In genomic region chr10:119080521-119081259, GRCh38 we compare ENCODE assay signal across 1 cellular context.
A peak's percentile ranks its signal among the peaks of the same experiment; 100 is the strongest.
TF ChIP-seq lines count a peak whose summit lies in the region.

TSS of gene EIF3A (minus strand) at chr10:119080817. CDS start at chr10:119080676, 141 bp downstream.

TF ChIP-seq in H1, 55 proteins besides CTCF, POLR2A, EP300 and RAD21:
- no peak for TF ChIP-seq RFX5 (IDR thresholded peaks at IDR 0.05; ENCODE audit: borderline replicate concordance, low read depth, low read length)
- TF ChIP-seq CEBPB (IDR thresholded peaks at IDR 0.05; ENCODE audit: low read depth, low read length): no peak
- peak; percentile 52 for TF ChIP-seq NRF1 (IDR thresholded peaks at IDR 0.05; ENCODE audit: low read depth, low read length)
- TF ChIP-seq TCF12 (IDR thresholded peaks at IDR 0.05; ENCODE audit: low read depth, low read length): no peak
- TF ChIP-seq POU5F1 (IDR thresholded peaks at IDR 0.05; ENCODE audit: low read depth, low read length): no peak
- TF ChIP-seq ATF3 (IDR thresholded peaks at IDR 0.05; ENCODE audit: insufficient read depth, low read depth, low read length): peak; percentile 60; the same call in 1 of the 2 replicates
- peak; percentile 95 for TF ChIP-seq POLR2AphosphoS5 (IDR thresholded peaks at IDR 0.05; ENCODE audit: low read depth, low read length)
- no peak for TF ChIP-seq SIX5 (IDR thresholded peaks at IDR 0.05; ENCODE audit: low read depth, low read length)
- TF ChIP-seq TAF7 (optimal IDR thresholded peaks at IDR 0.05; ENCODE audit: borderline replicate concordance, low read depth, low read length): peak; percentile 97
- TF ChIP-seq JUND (IDR thresholded peaks at IDR 0.05; ENCODE audit: low read length): no peak
- no peak for TF ChIP-seq RXRA (IDR thresholded peaks at IDR 0.05; ENCODE audit: insufficient read depth, low read depth, low read length)
- peak; percentile 57; the same call in 1 of the 2 replicates for TF ChIP-seq SP1 (IDR thresholded peaks at IDR 0.05; ENCODE audit: low read depth, low read length)
- peak; percentile 97 for TF ChIP-seq PHF8 (conservative IDR thresholded peaks at IDR 0.05; ENCODE audit: low read depth, low read length)
- peak; percentile 79 for TF ChIP-seq E2F6 (IDR thresholded peaks at IDR 0.05)
- TF ChIP-seq SUZ12 (IDR thresholded peaks at IDR 0.05; ENCODE audit: low read length): no peak
- TF ChIP-seq CBX8 (IDR thresholded peaks at IDR 0.05; ENCODE audit: borderline replicate concordance, low read depth, low read length): no peak
- TF ChIP-seq MAX (IDR thresholded peaks at IDR 0.05): peak; percentile 90
- peak; percentile 57; the same call in 1 of the 2 replicates for TF ChIP-seq EGR1 (IDR thresholded peaks at IDR 0.05; ENCODE audit: borderline replicate concordance, low read depth, low read length)
- TF ChIP-seq FOSL1 (IDR thresholded peaks at IDR 0.05; ENCODE audit: insufficient read depth, low read depth, low read length): no peak
- peak; percentile 99 for TF ChIP-seq TAF1 (IDR thresholded peaks at IDR 0.05; ENCODE audit: low read depth, low read length)
- no peak for TF ChIP-seq KDM5A (IDR thresholded peaks at IDR 0.05; ENCODE audit: low read length)
- TF ChIP-seq TBP (IDR thresholded peaks at IDR 0.05; ENCODE audit: low read depth, low read length): peak; percentile 96
- peak in 1 of 2 experiments; percentile 70; a peak in 1 of 4 replicates for TF ChIP-seq SIN3A (conservative IDR thresholded peaks at IDR 0.05 in 1 of 2, IDR thresholded peaks at IDR 0.05 in 1 of 2; ENCODE audit: low read depth in 1 of 2, low read length in 2 of 2)
- TF ChIP-seq SAP30 (IDR thresholded peaks at IDR 0.05; ENCODE audit: insufficient read depth, insufficient replicate concordance, low read length): no peak
- no peak for TF ChIP-seq CHD2 (IDR thresholded peaks at IDR 0.05; ENCODE audit: low read length)
- TF ChIP-seq TEAD4 (IDR thresholded peaks at IDR 0.05; ENCODE audit: low read depth, low read length): no peak
- TF ChIP-seq SP2 (IDR thresholded peaks at IDR 0.05; ENCODE audit: low read length): no peak
- peak; percentile 47; the same call in 1 of the 2 replicates for TF ChIP-seq MAFK (IDR thresholded peaks at IDR 0.05; ENCODE audit: low read depth, low read length)
- no peak for TF ChIP-seq SRF (IDR thresholded peaks at IDR 0.05; ENCODE audit: low read depth, low read length)
- TF ChIP-seq USF2 (IDR thresholded peaks at IDR 0.05; ENCODE audit: low read length): peak; percentile 89
- TF ChIP-seq BCL11A (IDR thresholded peaks at IDR 0.05; ENCODE audit: low read depth in 2 of 2, low read length in 2 of 2): no peak
- no peak for TF ChIP-seq BRCA1 (IDR thresholded peaks at IDR 0.05; ENCODE audit: low read depth, low read length)
- peak; percentile 89 for TF ChIP-seq CREB1 (IDR thresholded peaks at IDR 0.05)
- TF ChIP-seq NANOG (IDR thresholded peaks at IDR 0.05; ENCODE audit: insufficient read depth, low read depth, low read length, poor library complexity, severe bottlenecking): no peak
- TF ChIP-seq GTF2F1 (IDR thresholded peaks at IDR 0.05; ENCODE audit: borderline replicate concordance, low read depth, low read length): peak; percentile 80
- TF ChIP-seq HDAC2 (IDR thresholded peaks at IDR 0.05; ENCODE audit: borderline replicate concordance in 1 of 2, low read depth in 2 of 2, low read length in 2 of 2): no peak
- no peak for TF ChIP-seq CBX5 (IDR thresholded peaks at IDR 0.05; ENCODE audit: low read depth, low read length)
- no peak for TF ChIP-seq GABPA (IDR thresholded peaks at IDR 0.05; ENCODE audit: borderline replicate concordance, insufficient read depth, low read length)
- TF ChIP-seq CHD1 (IDR thresholded peaks at IDR 0.05; ENCODE audit: low read depth, low read length): no peak
- TF ChIP-seq CHD7 (IDR thresholded peaks at IDR 0.05; ENCODE audit: insufficient replicate concordance, low read length): no peak
- TF ChIP-seq CTBP2 (IDR thresholded peaks at IDR 0.05; ENCODE audit: borderline replicate concordance, insufficient read depth, insufficient read length, low read length): no peak
- no peak for TF ChIP-seq EZH2 (IDR thresholded peaks at IDR 0.05; ENCODE audit: low read depth, low read length, severe bottlenecking)
- TF ChIP-seq JUN (IDR thresholded peaks at IDR 0.05; ENCODE audit: low read depth, low read length): no peak
- TF ChIP-seq SP4 (IDR thresholded peaks at IDR 0.05; ENCODE audit: low read length): no peak; the same call in 1 of the 2 replicates
- no peak for TF ChIP-seq ZNF274 (IDR thresholded peaks at IDR 0.05; ENCODE audit: borderline replicate concordance, extremely low read depth, low read length)
- TF ChIP-seq ASH2L (IDR thresholded peaks at IDR 0.05; ENCODE audit: low read length): peak; percentile 82
- peak; percentile 55 for TF ChIP-seq KDM4A (IDR thresholded peaks at IDR 0.05; ENCODE audit: low read depth, low read length, severe bottlenecking)
- no peak for TF ChIP-seq YY1 (IDR thresholded peaks at IDR 0.05; ENCODE audit: low read depth, low read length)
- no peak for TF ChIP-seq RNF2 (IDR thresholded peaks at IDR 0.05; ENCODE audit: borderline replicate concordance, low read depth, low read length, missing control alignments, poor library complexity, severe bottlenecking)
